11 cellular contexts compared by ENCODE assay signal in genomic region chr4:132332932-132333722, GRCh38.
DNase-seq lines count a peak whose midpoint lies in the region; ATAC-seq, FAIRE-seq and TF ChIP-seq lines count a peak whose summit lies in the region.
"Had no signal": no experiment of that assay in that cellular context is flagged by ENCODE, and none has a peak within 500 bp of the region (broad histone marks: within the 10 kb centered on the region; RNA-seq: fewer than 3 reads in every experiment).

No MANE protein-coding gene starts in this region.

- no peak for ATAC-seq in DND-41 (ENCODE audit: insufficient read depth, low read depth)
- ATAC-seq: heart left ventricle had no signal

- no peak overlapping the region for H3K4me3 ChIP-seq in DND-41 (ENCODE audit: low read depth in 1 of 2, low read length in 2 of 2)
- no peak overlapping the region for H3K4me3 ChIP-seq in LNCaP clone FGC (ENCODE audit: low read depth, low read length)
- H3K4me3 ChIP-seq in astrocyte (ENCODE audit: insufficient read depth, low read depth, low read length): no peak overlapping the region
- H3K4me3 ChIP-seq in keratinocyte (ENCODE audit: control insufficient read depth in 2 of 3, extremely low read depth in 1 of 3, insufficient read depth in 2 of 3, low read depth in 1 of 3, low read length in 3 of 3): no peak overlapping the region
- H3K4me3 ChIP-seq in testis: no peak overlapping the region
- H3K4me3 ChIP-seq: heart left ventricle had no signal

- DNase-seq in DND-41: no peak
- no peak for DNase-seq in LNCaP clone FGC (ENCODE audit: low read depth)
- peak; percentile 5 for DNase-seq in astrocyte (ENCODE audit: low read depth)
- no peak for DNase-seq in keratinocyte (ENCODE audit: low read depth, low spot score)
- DNase-seq in NCI-H146 (lab: John Stamatoyannopoulos, UW): no peak
- DNase-seq in NCI-H2081 treated with DMSO at 0.1 percent for 48 hours (lab: John Stamatoyannopoulos, UW): no peak
- DNase-seq in EL: no peak
- no peak for DNase-seq in testis
- DNase-seq: DMS79 treated with DMSO at 0.1 percent for 48 hours, heart left ventricle, NCI-H187 had no signal

- dilution Hi-C loops in keratinocyte (cut with MboI; ENCODE audit: extremely low pct_ligation_motif_present, low sequenced_read_pairs): no loop called here

- H3K4me3 Mint-ChIP-seq in astrocyte (ENCODE audit: unreplicated experiment): no peak overlapping the region

- no peaks in the 10 kb centered on the region for H3K36me3 Mint-ChIP-seq in astrocyte (ENCODE audit: low read depth, unreplicated experiment)

- H3K36me3 ChIP-seq in DND-41 (ENCODE audit: insufficient read depth, low read length) (no peaks in the 10 kb centered on the region), astrocyte (ENCODE audit: insufficient read depth, low read length) (no peaks in the 10 kb centered on the region), keratinocyte (ENCODE audit: control insufficient read depth in 2 of 2, extremely low read depth in 1 of 2, insufficient read depth in 2 of 2, low read length in 2 of 2) (no peaks in the 10 kb centered on the region), testis (ENCODE audit: low read depth, missing control alignments) (no peaks in the 10 kb centered on the region)
- H3K36me3 ChIP-seq: heart left ventricle had no signal

- H3K4me2 ChIP-seq in DND-41 (ENCODE audit: insufficient read depth, low read length) (no peak overlapping the region), astrocyte (ENCODE audit: low read length) (peak overlapping the region; percentile 33), keratinocyte (ENCODE audit: control insufficient read depth, extremely low read depth, insufficient read depth, low read depth, low read length) (no peak overlapping the region)

- H3K9me1 ChIP-seq in keratinocyte (ENCODE audit: control insufficient read depth, extremely low read depth, insufficient read depth, low read length): no peaks in the 10 kb centered on the region

- no peak for TF ChIP-seq POLR2A in testis (IDR thresholded peaks at IDR 0.05)

- FAIRE-seq in astrocyte (lab: Jason Lieb, UNC) (no peak), keratinocyte (lab: Jason Lieb, UNC) (no peak)

- H2AFZ ChIP-seq in DND-41 (ENCODE audit: low read depth, low read length): no peak overlapping the region
- no peak overlapping the region for H2AFZ ChIP-seq in astrocyte (ENCODE audit: low read depth, low read length)
- no peak overlapping the region for H2AFZ ChIP-seq in keratinocyte (ENCODE audit: control insufficient read depth, low read length)

- no peaks in the 10 kb centered on the region for H3K9me3 Mint-ChIP-seq in astrocyte (ENCODE audit: unreplicated experiment)

- peak; percentile 38 for TF ChIP-seq CTCF in DND-41 (IDR thresholded peaks at IDR 0.05; ENCODE audit: borderline replicate concordance, extremely low read depth, low read length, poor library complexity, severe bottlenecking)
- peak; percentile 65 for TF ChIP-seq CTCF in LNCaP clone FGC (IDR thresholded peaks at IDR 0.05; ENCODE audit: control insufficient read depth, extremely low read depth, insufficient read depth)
- peak; percentile 44 for TF ChIP-seq CTCF in astrocyte (IDR thresholded peaks at IDR 0.05; ENCODE audit: insufficient read depth, low read depth, low read length)
- peak in 2 of 3 experiments; percentile 18 to 35 for TF ChIP-seq CTCF in keratinocyte (optimal IDR thresholded peaks at IDR 0.05 in 1 of 3, IDR thresholded peaks at IDR 0.05 in 1 of 3, conservative IDR thresholded peaks at IDR 0.05 in 1 of 3; ENCODE audit: extremely low read depth in 1 of 3, insufficient read depth in 2 of 3, low read length in 3 of 3)
- TF ChIP-seq CTCF in testis (IDR thresholded peaks at IDR 0.05): peak in 1 of 3 experiments; percentile 46

- no peaks in the 10 kb centered on the region for H3K79me2 ChIP-seq in DND-41 (ENCODE audit: insufficient read depth, low read length)
- no peaks in the 10 kb centered on the region for H3K79me2 ChIP-seq in astrocyte (ENCODE audit: insufficient read depth, low read length)
- H3K79me2 ChIP-seq in keratinocyte (ENCODE audit: control insufficient read depth, insufficient read depth, low read length): no peaks in the 10 kb centered on the region

- H4K20me1 ChIP-seq in DND-41 (ENCODE audit: insufficient read depth, low read length) (no peaks in the 10 kb centered on the region), astrocyte (ENCODE audit: insufficient read depth, low read length) (no peaks in the 10 kb centered on the region), keratinocyte (ENCODE audit: control insufficient read depth, extremely low read depth, insufficient read depth, low read length) (no peaks in the 10 kb centered on the region)

- 49 to 82% methylated on average over 1 of the region's 1 CpG for WGBS in testis, 2 donors

- H3K27ac Mint-ChIP-seq in astrocyte (ENCODE audit: unreplicated experiment): no peak overlapping the region

- no peaks in the 10 kb centered on the region for H3K27me3 ChIP-seq in DND-41 (ENCODE audit: insufficient read depth, low read length, poor library complexity)
- no peaks in the 10 kb centered on the region for H3K27me3 ChIP-seq in astrocyte (ENCODE audit: insufficient read depth, low read length)
- H3K27me3 ChIP-seq in keratinocyte (ENCODE audit: control insufficient read depth, extremely low read depth, insufficient read depth, low read length): no peaks in the 10 kb centered on the region
- no peaks in the 10 kb centered on the region for H3K27me3 ChIP-seq in testis
- H3K27me3 ChIP-seq: heart left ventricle had no signal

- no peak overlapping the region for H3K9ac ChIP-seq in DND-41 (ENCODE audit: low read depth, low read length)
- H3K9ac ChIP-seq in astrocyte (ENCODE audit: low read length): no peak overlapping the region
- no peak overlapping the region for H3K9ac ChIP-seq in keratinocyte (ENCODE audit: control insufficient read depth, extremely low read depth, insufficient read depth, low read length)

- H3K27me3 Mint-ChIP-seq in astrocyte (ENCODE audit: low read depth, unreplicated experiment): no peaks in the 10 kb centered on the region

- no peak overlapping the region for H3K27ac ChIP-seq in DND-41 (ENCODE audit: low read length)
- H3K27ac ChIP-seq in astrocyte (ENCODE audit: low read depth, low read length): peak overlapping the region; percentile 12
- no peak overlapping the region for H3K27ac ChIP-seq in keratinocyte (ENCODE audit: control insufficient read depth, insufficient read depth, low read length)
- H3K27ac ChIP-seq in testis: no peak overlapping the region
- H3K27ac ChIP-seq: heart left ventricle had no signal

- H3K9me3 ChIP-seq in DND-41 (ENCODE audit: insufficient read depth, low read length, severe bottlenecking): no peaks in the 10 kb centered on the region
- no peaks in the 10 kb centered on the region for H3K9me3 ChIP-seq in astrocyte (ENCODE audit: insufficient read depth, low read depth, low read length)
- H3K9me3 ChIP-seq in keratinocyte (ENCODE audit: control insufficient read depth, low read depth, low read length): no peaks in the 10 kb centered on the region
- H3K9me3 ChIP-seq in testis: no peaks in the 10 kb centered on the region
- H3K9me3 ChIP-seq: heart left ventricle had no signal

- no peaks in the 10 kb centered on the region for H3K4me1 ChIP-seq in DND-41 (ENCODE audit: insufficient read depth, low read length)
- H3K4me1 ChIP-seq in astrocyte (ENCODE audit: insufficient read depth, low read length): no peaks in the 10 kb centered on the region
- no peaks in the 10 kb centered on the region for H3K4me1 ChIP-seq in keratinocyte (ENCODE audit: control insufficient read depth, extremely low read depth, insufficient read depth, low read length)
- H3K4me1 ChIP-seq in testis: no peaks in the 10 kb centered on the region
- H3K4me1 ChIP-seq: heart left ventricle had no signal

- H3K4me1 Mint-ChIP-seq in astrocyte (ENCODE audit: low read depth, unreplicated experiment): peaks cover 2% of the 10 kb centered on the region

- intact Hi-C loops in testis (cut with DNase I; ENCODE audit: low total_unique reads): no loop called here
